In the genomic region with DNA sequence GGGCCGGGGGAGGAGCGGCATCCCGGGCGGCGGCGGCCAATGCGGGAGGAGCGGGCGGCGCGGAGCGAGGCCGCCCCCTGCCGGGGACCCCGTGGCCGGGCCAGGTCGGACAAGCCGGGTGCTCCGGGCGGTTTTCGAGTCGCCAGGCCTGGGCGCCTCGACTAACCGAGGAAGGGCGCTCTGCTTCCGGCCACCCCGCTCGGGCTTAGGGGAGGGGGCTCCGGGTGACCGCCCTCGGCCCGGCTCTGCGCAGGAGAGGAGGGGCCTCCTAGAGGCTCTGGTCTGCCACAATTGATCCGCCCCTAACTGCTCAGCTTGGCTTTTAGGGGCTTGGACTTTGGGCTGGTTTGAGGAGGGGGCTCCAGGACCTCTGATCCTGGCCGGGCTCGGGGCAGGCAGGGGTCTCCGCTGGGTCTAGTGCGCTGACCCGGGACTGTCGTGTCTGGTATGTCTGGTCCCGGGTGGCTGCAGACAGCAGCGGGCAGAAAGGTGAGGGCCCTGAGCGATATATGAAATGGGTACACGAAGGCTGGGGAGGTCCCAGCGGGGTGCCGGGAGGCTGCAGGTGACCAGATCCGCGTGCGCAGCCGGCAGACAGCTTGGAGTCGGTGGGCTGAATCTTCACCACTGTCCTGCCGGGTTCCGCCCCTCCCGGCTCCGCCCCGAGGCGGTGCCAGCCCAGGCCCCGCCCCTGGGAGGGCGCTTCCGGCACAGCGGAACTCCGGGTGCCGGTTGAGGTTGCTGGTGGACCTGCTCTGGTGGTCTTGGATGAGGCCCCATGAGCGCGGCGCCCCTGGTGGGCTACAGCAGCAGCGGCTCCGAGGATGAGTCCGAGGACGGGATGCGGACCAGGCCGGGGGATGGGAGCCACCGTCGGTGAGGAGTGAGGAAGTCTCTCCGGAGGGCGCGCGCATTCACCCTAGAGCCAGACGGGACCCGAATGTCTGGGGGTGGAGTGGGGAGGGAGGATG, we compare ENCODE assay signal across 8 cellular contexts. TPM values are rescaled to one million over a fixed set of nuclear protein-coding genes. Genes with fewer than 3 reads are reported as not detected.
DNase-seq lines count a peak whose midpoint lies in the region; ATAC-seq, FAIRE-seq and TF ChIP-seq lines count a peak whose summit lies in the region.

A gene with protein sequence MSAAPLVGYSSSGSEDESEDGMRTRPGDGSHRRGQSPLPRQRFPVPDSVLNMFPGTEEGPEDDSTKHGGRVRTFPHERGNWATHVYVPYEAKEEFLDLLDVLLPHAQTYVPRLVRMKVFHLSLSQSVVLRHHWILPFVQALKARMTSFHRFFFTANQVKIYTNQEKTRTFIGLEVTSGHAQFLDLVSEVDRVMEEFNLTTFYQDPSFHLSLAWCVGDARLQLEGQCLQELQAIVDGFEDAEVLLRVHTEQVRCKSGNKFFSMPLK (plus strand): TSS at position 702 of the 971 bp plus-strand sequence. CDS start 77 bp downstream, at position 779.

- peaks cover 42% of the 10 kb centered on the region for H3K4me1 ChIP-seq in suprapubic skin

- no peaks in the 10 kb centered on the region for H3K9me3 ChIP-seq in suprapubic skin

- FAIRE-seq in frontal cortex (lab: Jason Lieb, UNC) = no peak

- peak within 1 kb of the TSS; percentile 90 for H3K27ac ChIP-seq in suprapubic skin

- ATAC-seq in GM21619 (IDR thresholded peaks at IDR 0.05; ENCODE audit: unreplicated experiment) = peak; percentile 72

- no peak for TF ChIP-seq EP300 in suprapubic skin (IDR thresholded peaks at IDR 0.05)

- 0% methylated on average over 23 of the region's 81 CpGs for WGBS in suprapubic skin

- TF ChIP-seq POLR2A in suprapubic skin (IDR thresholded peaks at IDR 0.05) = peak in 1 of 2 donors; percentile 43

- DNase-seq in ELF-1 (ENCODE audit: low read depth, low spot score) (peak; percentile 96), SHP77 (lab: John Stamatoyannopoulos, UW) (peak; percentile 65), frontal cortex (ENCODE audit: low spot score in 2 of 2) (peak; percentile 97 to 98), nucleus accumbens (lab: John Stamatoyannopoulos, UW) (peak in 54 of 56 donors; percentile 31 to 90 (median 77)), suprapubic skin (ENCODE audit: low spot score in 2 of 2) (peak; percentile 89 to 91)
- peak; percentile 79 for DNase-seq in Jurkat, Clone E6-1 (ENCODE audit: low read depth, low spot score)
- DNase-seq in activated naive CD4-positive, alpha-beta T cell (lab: John Stamatoyannopoulos, UW) = peak; percentile 52 to 80 (median 64)

- peak; percentile 19 to 82 for TF ChIP-seq CTCF in suprapubic skin (IDR thresholded peaks at IDR 0.05)

- peak within 1 kb of the TSS; percentile 79 for H3K4me3 ChIP-seq in Jurkat, Clone E6-1 (ENCODE audit: low read length)
- H3K4me3 ChIP-seq in suprapubic skin = peak within 1 kb of the TSS; percentile 87

- H3K36me3 ChIP-seq in suprapubic skin = peaks cover 21% of the 10 kb centered on the region

- H3K27me3 ChIP-seq in suprapubic skin = no peaks in the 10 kb centered on the region

RNA-seq across cellular contexts. Expression of the gene that starts here (rescaled TPM):
- polyA plus RNA-seq in Jurkat, Clone E6-1 (2012; ENCODE audit: insufficient read depth, insufficient read length) = 65.8 TPM
- total RNA-seq in frontal cortex (3.7 TPM), suprapubic skin (10 to 100 TPM; 16.1 to 36.5 (median 19.8) TPM)

Comparison
In these comparisons a context has a peak if more than half of its experiments do, and no peak if none do; other contexts are left out.
1. Peak in every context shown above with its lines: DNase-seq, ATAC-seq, H3K4me3 ChIP-seq and H3K27ac ChIP-seq.